In the genomic region with DNA sequence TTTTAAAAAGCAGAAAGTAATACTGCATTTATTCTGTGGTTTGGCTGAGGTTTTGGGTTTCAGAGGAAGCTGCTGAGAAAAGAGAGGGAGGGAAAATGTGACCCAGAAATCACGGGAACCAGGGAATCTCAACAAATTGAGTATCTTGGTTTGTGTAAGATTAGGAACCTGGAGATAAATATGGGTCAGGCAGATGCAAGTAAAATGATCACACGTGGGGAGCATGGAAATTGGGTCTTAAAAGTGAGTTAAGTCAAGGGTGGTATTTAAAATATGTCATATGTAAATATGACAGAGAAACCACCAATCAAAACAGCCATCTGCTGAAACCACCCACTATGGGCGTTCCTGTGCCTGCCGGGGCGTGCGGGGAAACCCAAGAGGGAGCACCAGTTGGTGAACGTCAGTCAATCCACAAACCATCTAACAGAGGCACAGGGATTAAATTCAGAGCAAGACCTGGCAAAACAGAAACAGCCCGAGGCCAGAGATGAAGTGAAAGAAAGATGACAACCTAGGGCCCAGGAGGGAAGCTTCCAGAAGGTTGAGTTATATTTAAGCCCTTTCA, we compare ENCODE assay signal across 1 cellular context.
TF ChIP-seq lines count a peak whose summit lies in the region.

No MANE protein-coding gene starts in this region.

TF ChIP-seq in GM23338, 12 proteins besides CTCF, POLR2A, EP300 and RAD21 (continued from another document):
- TF ChIP-seq, protein P1, sequence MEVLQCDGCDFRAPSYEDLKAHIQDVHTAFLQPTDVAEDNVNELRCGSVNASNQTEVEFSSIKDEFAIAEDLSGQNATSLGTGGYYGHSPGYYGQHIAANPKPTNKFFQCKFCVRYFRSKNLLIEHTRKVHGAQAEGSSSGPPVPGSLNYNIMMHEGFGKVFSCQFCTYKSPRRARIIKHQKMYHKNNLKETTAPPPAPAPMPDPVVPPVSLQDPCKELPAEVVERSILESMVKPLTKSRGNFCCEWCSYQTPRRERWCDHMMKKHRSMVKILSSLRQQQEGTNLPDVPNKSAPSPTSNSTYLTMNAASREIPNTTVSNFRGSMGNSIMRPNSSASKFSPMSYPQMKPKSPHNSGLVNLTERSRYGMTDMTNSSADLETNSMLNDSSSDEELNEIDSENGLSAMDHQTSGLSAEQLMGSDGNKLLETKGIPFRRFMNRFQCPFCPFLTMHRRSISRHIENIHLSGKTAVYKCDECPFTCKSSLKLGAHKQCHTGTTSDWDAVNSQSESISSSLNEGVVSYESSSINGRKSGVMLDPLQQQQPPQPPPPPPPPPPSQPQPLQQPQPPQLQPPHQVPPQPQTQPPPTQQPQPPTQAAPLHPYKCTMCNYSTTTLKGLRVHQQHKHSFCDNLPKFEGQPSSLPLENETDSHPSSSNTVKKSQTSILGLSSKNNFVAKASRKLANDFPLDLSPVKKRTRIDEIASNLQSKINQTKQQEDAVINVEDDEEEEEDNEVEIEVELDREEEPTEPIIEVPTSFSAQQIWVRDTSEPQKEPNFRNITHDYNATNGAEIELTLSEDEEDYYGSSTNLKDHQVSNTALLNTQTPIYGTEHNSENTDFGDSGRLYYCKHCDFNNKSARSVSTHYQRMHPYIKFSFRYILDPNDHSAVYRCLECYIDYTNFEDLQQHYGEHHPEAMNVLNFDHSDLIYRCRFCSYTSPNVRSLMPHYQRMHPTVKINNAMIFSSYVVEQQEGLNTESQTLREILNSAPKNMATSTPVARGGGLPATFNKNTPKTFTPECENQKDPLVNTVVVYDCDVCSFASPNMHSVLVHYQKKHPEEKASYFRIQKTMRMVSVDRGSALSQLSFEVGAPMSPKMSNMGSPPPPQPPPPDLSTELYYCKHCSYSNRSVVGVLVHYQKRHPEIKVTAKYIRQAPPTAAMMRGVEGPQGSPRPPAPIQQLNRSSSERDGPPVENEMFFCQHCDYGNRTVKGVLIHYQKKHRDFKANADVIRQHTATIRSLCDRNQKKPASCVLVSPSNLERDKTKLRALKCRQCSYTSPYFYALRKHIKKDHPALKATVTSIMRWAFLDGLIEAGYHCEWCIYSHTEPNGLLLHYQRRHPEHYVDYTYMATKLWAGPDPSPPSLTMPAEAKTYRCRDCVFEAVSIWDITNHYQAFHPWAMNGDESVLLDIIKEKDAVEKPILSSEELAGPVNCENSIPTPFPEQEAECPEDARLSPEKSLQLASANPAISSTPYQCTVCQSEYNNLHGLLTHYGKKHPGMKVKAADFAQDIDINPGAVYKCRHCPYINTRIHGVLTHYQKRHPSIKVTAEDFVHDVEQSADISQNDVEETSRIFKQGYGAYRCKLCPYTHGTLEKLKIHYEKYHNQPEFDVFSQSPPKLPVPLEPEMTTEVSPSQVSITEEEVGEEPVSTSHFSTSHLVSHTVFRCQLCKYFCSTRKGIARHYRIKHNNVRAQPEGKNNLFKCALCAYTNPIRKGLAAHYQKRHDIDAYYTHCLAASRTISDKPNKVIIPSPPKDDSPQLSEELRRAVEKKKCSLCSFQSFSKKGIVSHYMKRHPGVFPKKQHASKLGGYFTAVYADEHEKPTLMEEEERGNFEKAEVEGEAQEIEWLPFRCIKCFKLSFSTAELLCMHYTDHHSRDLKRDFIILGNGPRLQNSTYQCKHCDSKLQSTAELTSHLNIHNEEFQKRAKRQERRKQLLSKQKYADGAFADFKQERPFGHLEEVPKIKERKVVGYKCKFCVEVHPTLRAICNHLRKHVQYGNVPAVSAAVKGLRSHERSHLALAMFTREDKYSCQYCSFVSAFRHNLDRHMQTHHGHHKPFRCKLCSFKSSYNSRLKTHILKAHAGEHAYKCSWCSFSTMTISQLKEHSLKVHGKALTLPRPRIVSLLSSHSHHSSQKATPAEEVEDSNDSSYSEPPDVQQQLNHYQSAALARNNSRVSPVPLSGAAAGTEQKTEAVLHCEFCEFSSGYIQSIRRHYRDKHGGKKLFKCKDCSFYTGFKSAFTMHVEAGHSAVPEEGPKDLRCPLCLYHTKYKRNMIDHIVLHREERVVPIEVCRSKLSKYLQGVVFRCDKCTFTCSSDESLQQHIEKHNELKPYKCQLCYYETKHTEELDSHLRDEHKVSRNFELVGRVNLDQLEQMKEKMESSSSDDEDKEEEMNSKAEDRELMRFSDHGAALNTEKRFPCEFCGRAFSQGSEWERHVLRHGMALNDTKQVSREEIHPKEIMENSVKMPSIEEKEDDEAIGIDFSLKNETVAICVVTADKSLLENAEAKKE (CRISPR knock-in tag; IDR thresholded peaks at IDR 0.05) = no peak
- TF ChIP-seq JUNB (IDR thresholded peaks at IDR 0.05; ENCODE audit: unreplicated experiment) (no peak), POLR2AphosphoS5 (IDR thresholded peaks at IDR 0.05; ENCODE audit: low read depth) (no peak)
- TF ChIP-seq, protein P2, sequence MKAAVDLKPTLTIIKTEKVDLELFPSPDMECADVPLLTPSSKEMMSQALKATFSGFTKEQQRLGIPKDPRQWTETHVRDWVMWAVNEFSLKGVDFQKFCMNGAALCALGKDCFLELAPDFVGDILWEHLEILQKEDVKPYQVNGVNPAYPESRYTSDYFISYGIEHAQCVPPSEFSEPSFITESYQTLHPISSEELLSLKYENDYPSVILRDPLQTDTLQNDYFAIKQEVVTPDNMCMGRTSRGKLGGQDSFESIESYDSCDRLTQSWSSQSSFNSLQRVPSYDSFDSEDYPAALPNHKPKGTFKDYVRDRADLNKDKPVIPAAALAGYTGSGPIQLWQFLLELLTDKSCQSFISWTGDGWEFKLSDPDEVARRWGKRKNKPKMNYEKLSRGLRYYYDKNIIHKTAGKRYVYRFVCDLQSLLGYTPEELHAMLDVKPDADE (IDR thresholded peaks at IDR 0.05) = no peak
